Comparison of ENCODE assay signal across 1 cellular context in genomic region chr1:213492161-213493041, GRCh38.
TF ChIP-seq lines count a peak whose summit lies in the region.

No MANE protein-coding gene starts in this region.

TF ChIP-seq in HepG2, 621 proteins besides CTCF, POLR2A, EP300 and RAD21 (continued from another document and continues in another):
- TF ChIP-seq, protein P1, sequence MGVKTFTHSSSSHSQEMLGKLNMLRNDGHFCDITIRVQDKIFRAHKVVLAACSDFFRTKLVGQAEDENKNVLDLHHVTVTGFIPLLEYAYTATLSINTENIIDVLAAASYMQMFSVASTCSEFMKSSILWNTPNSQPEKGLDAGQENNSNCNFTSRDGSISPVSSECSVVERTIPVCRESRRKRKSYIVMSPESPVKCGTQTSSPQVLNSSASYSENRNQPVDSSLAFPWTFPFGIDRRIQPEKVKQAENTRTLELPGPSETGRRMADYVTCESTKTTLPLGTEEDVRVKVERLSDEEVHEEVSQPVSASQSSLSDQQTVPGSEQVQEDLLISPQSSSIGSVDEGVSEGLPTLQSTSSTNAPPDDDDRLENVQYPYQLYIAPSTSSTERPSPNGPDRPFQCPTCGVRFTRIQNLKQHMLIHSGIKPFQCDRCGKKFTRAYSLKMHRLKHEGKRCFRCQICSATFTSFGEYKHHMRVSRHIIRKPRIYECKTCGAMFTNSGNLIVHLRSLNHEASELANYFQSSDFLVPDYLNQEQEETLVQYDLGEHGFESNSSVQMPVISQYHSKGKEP (CRISPR knock-in tag; IDR thresholded peaks at IDR 0.05), result no peak
- TF ChIP-seq SCMH1 (CRISPR knock-in tag; IDR thresholded peaks at IDR 0.05; ENCODE audit: borderline replicate concordance) (no peak), HDAC1 (CRISPR knock-in tag; IDR thresholded peaks at IDR 0.05) (peak; percentile 71), ZNF746 (CRISPR knock-in tag; IDR thresholded peaks at IDR 0.05) (no peak), MYPOP (CRISPR knock-in tag; IDR thresholded peaks at IDR 0.05) (no peak), NKX3-1 (CRISPR knock-in tag; IDR thresholded peaks at IDR 0.05) (no peak; the same call in 1 of the 2 replicates), GLI4 (CRISPR knock-in tag; IDR thresholded peaks at IDR 0.05; ENCODE audit: borderline replicate concordance) (no peak), AHR (CRISPR knock-in tag; IDR thresholded peaks at IDR 0.05) (no peak), ZNF547 (CRISPR knock-in tag; IDR thresholded peaks at IDR 0.05) (no peak), CEBPZ (IDR thresholded peaks at IDR 0.05; ENCODE audit: low read length) (no peak), SMAD3 (CRISPR knock-in tag; IDR thresholded peaks at IDR 0.05) (no peak), ZBTB1 (CRISPR knock-in tag; IDR thresholded peaks at IDR 0.05; ENCODE audit: borderline replicate concordance) (no peak; the same call in 1 of the 2 replicates), HOXD1 (CRISPR knock-in tag; IDR thresholded peaks at IDR 0.05) (peak; percentile 36; the same call in 1 of the 2 replicates), PCBP1 (IDR thresholded peaks at IDR 0.05; ENCODE audit: borderline replicate concordance, low read depth, low read length) (no peak), HNF4A (CRISPR knock-in tag; IDR thresholded peaks at IDR 0.05) (peak; percentile 66), PHF8 (CRISPR knock-in tag; IDR thresholded peaks at IDR 0.05) (0 out of 2 replicates have a peak, but pooled peaks have one; percentile 26), RXRA (CRISPR knock-in tag; IDR thresholded peaks at IDR 0.05) (peak; percentile 85), ZNF569 (CRISPR knock-in tag; IDR thresholded peaks at IDR 0.05; ENCODE audit: borderline replicate concordance) (no peak), ZNF577 (CRISPR knock-in tag; IDR thresholded peaks at IDR 0.05; ENCODE audit: borderline replicate concordance, low read depth) (no peak), ZNF333 (CRISPR knock-in tag; IDR thresholded peaks at IDR 0.05; ENCODE audit: borderline replicate concordance) (no peak), ZNF772 (CRISPR knock-in tag; IDR thresholded peaks at IDR 0.05) (peak; percentile 64), ZNF138 (CRISPR knock-in tag; IDR thresholded peaks at IDR 0.05; ENCODE audit: low read depth) (0 out of 2 replicates have a peak, but pooled peaks have one; percentile 26), ZSCAN22 (CRISPR knock-in tag; IDR thresholded peaks at IDR 0.05) (no peak), NR3C1 (CRISPR knock-in tag; IDR thresholded peaks at IDR 0.05) (no peak), MTF1 (CRISPR knock-in tag; IDR thresholded peaks at IDR 0.05) (no peak), GPN1 (CRISPR knock-in tag; IDR thresholded peaks at IDR 0.05; ENCODE audit: borderline replicate concordance) (no peak), GTF3A (CRISPR knock-in tag; conservative IDR thresholded peaks at IDR 0.05) (peak; percentile 92; the same call in 1 of the 2 replicates), ZKSCAN5 (CRISPR knock-in tag; IDR thresholded peaks at IDR 0.05) (no peak), RFX5 (IDR thresholded peaks at IDR 0.05; ENCODE audit: low read depth, low read length) (no peak), TARDBP (CRISPR knock-in tag; IDR thresholded peaks at IDR 0.05) (peak; percentile 78), NBN (conservative IDR thresholded peaks at IDR 0.05) (no peak), MTERF4 (CRISPR knock-in tag; IDR thresholded peaks at IDR 0.05) (no peak), FOSL2 (CRISPR knock-in tag; IDR thresholded peaks at IDR 0.05) (peak; percentile 39; the same call in 1 of the 2 replicates), ARNT (IDR thresholded peaks at IDR 0.05) (no peak), HNRNPUL1 (IDR thresholded peaks at IDR 0.05; ENCODE audit: low read depth, low read length) (no peak), SP4 (CRISPR knock-in tag; IDR thresholded peaks at IDR 0.05) (no peak), KAT7 (CRISPR knock-in tag; IDR thresholded peaks at IDR 0.05; ENCODE audit: borderline replicate concordance) (no peak), EED (CRISPR knock-in tag; IDR thresholded peaks at IDR 0.05) (no peak), FLYWCH1 (CRISPR knock-in tag; IDR thresholded peaks at IDR 0.05) (no peak), REXO4 (CRISPR knock-in tag; IDR thresholded peaks at IDR 0.05; ENCODE audit: borderline replicate concordance) (no peak), SIN3B (IDR thresholded peaks at IDR 0.05; ENCODE audit: low read length) (no peak), ZNF841 (CRISPR knock-in tag; IDR thresholded peaks at IDR 0.05; ENCODE audit: borderline replicate concordance) (no peak), GZF1 (CRISPR knock-in tag; IDR thresholded peaks at IDR 0.05) (no peak), CCAR2 (optimal IDR thresholded peaks at IDR 0.05; ENCODE audit: low read depth, low read length) (no peak), GABPA (IDR thresholded peaks at IDR 0.05; ENCODE audit: low read depth, low read length) (no peak), GABPA (CRISPR knock-in tag; IDR thresholded peaks at IDR 0.05; ENCODE audit: low read depth) (no peak), ZNF12 (CRISPR knock-in tag; IDR thresholded peaks at IDR 0.05) (peak; percentile 91), ZZZ3 (CRISPR knock-in tag; IDR thresholded peaks at IDR 0.05; ENCODE audit: borderline replicate concordance) (no peak), CHD2 (IDR thresholded peaks at IDR 0.05; ENCODE audit: low read depth, low read length) (no peak), THAP9 (CRISPR knock-in tag; IDR thresholded peaks at IDR 0.05; ENCODE audit: borderline replicate concordance) (no peak), ZNF232 (CRISPR knock-in tag; IDR thresholded peaks at IDR 0.05; ENCODE audit: borderline replicate concordance) (no peak; the same call in 1 of the 2 replicates), POLR2G (IDR thresholded peaks at IDR 0.05; ENCODE audit: low read depth, low read length) (no peak), ATF1 (CRISPR knock-in tag; IDR thresholded peaks at IDR 0.05) (peak; percentile 70), ARNTL (CRISPR knock-in tag; IDR thresholded peaks at IDR 0.05) (no peak), CBX1 (IDR thresholded peaks at IDR 0.05; ENCODE audit: low read depth) (no peak), ISL2 (CRISPR knock-in tag; IDR thresholded peaks at IDR 0.05) (peak; percentile 97)
- TF ChIP-seq, protein P2, sequence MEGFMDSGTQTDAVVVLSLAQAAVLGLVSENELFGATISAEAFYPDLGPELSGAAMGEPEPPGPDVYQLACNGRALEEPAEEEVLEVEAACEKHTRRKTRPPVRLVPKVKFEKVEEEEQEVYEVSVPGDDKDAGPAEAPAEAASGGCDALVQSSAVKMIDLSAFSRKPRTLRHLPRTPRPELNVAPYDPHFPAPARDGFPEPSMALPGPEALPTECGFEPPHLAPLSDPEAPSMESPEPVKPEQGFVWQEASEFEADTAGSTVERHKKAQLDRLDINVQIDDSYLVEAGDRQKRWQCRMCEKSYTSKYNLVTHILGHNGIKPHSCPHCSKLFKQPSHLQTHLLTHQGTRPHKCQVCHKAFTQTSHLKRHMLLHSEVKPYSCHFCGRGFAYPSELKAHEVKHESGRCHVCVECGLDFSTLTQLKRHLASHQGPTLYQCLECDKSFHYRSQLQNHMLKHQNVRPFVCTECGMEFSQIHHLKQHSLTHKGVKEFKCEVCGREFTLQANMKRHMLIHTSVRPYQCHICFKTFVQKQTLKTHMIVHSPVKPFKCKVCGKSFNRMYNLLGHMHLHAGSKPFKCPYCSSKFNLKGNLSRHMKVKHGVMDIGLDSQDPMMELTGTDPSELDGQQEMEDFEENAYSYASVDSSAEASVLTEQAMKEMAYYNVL (CRISPR knock-in tag; IDR thresholded peaks at IDR 0.05; ENCODE audit: borderline replicate concordance), result peak; percentile 70
- TF ChIP-seq, protein P3, sequence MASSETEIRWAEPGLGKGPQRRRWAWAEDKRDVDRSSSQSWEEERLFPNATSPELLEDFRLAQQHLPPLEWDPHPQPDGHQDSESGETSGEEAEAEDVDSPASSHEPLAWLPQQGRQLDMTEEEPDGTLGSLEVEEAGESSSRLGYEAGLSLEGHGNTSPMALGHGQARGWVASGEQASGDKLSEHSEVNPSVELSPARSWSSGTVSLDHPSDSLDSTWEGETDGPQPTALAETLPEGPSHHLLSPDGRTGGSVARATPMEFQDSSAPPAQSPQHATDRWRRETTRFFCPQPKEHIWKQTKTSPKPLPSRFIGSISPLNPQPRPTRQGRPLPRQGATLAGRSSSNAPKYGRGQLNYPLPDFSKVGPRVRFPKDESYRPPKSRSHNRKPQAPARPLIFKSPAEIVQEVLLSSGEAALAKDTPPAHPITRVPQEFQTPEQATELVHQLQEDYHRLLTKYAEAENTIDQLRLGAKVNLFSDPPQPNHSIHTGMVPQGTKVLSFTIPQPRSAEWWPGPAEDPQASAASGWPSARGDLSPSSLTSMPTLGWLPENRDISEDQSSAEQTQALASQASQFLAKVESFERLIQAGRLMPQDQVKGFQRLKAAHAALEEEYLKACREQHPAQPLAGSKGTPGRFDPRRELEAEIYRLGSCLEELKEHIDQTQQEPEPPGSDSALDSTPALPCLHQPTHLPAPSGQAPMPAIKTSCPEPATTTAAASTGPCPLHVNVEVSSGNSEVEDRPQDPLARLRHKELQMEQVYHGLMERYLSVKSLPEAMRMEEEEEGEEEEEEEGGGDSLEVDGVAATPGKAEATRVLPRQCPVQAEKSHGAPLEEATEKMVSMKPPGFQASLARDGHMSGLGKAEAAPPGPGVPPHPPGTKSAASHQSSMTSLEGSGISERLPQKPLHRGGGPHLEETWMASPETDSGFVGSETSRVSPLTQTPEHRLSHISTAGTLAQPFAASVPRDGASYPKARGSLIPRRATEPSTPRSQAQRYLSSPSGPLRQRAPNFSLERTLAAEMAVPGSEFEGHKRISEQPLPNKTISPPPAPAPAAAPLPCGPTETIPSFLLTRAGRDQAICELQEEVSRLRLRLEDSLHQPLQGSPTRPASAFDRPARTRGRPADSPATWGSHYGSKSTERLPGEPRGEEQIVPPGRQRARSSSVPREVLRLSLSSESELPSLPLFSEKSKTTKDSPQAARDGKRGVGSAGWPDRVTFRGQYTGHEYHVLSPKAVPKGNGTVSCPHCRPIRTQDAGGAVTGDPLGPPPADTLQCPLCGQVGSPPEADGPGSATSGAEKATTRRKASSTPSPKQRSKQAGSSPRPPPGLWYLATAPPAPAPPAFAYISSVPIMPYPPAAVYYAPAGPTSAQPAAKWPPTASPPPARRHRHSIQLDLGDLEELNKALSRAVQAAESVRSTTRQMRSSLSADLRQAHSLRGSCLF (CRISPR knock-in tag; IDR thresholded peaks at IDR 0.05; ENCODE audit: borderline replicate concordance), result no peak
- TF ChIP-seq, protein P4, sequence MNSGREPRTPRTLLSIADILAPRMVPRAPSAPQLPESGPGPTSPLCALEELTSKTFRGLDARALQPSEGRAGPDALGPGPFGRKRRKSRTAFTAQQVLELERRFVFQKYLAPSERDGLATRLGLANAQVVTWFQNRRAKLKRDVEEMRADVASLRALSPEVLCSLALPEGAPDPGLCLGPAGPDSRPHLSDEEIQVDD (CRISPR knock-in tag; IDR thresholded peaks at IDR 0.05; ENCODE audit: borderline replicate concordance), result no peak
